Comparison of ENCODE assay signal across 8 cellular contexts in genomic region chr6:2990179-2990931, GRCh38. TPM values are rescaled to one million over a fixed set of nuclear protein-coding genes. Genes with fewer than 3 reads are reported as not detected.
A peak's percentile ranks its signal among the peaks of the same experiment; 100 is the strongest.
DNase-seq lines count a peak whose midpoint lies in the region; ATAC-seq and TF ChIP-seq lines count a peak whose summit lies in the region.

No MANE protein-coding gene starts in this region.

- peak overlapping the region; percentile 90 for H3K4me2 ChIP-seq in SK-N-SH

- no peaks in the 10 kb centered on the region for H3K9me2 ChIP-seq in SK-N-SH

- no peaks in the 10 kb centered on the region for H3K9me3 ChIP-seq in SK-N-SH
- no peaks in the 10 kb centered on the region for H3K9me3 ChIP-seq in ectodermal cell (ENCODE audit: control insufficient read depth, low read length)
- H3K9me3 ChIP-seq in muscle layer of colon (ENCODE audit: low read length) = no peaks in the 10 kb centered on the region
- H3K9me3 ChIP-seq in aorta (ENCODE audit: control insufficient read depth, low read length) = no peaks in the 10 kb centered on the region

- peak overlapping the region; percentile 98 for H3K9ac ChIP-seq in SK-N-SH
- H3K9ac ChIP-seq in muscle layer of colon (ENCODE audit: low read length) = peak overlapping the region; percentile 62

- 22% methylated on average over 19 of the region's 19 CpGs for WGBS in SK-N-SH (ENCODE audit: low lambda C conversion rate)
- 85 to 87% methylated on average over 19 of the region's 19 CpGs for WGBS in ectodermal cell, 2 experiments
- 1% methylated on average over 19 of the region's 19 CpGs for WGBS in aorta, 2 donors

- H3K79me2 ChIP-seq in SK-N-SH (ENCODE audit: insufficient read depth) = peaks cover 5% of the 10 kb centered on the region; the same call in 1 of the 2 replicates

- ATAC-seq in GM18867 (IDR thresholded peaks at IDR 0.05; ENCODE audit: unreplicated experiment) (peak; percentile 1), aorta (ENCODE audit: low FRiP score) (no peak), GM19035 (IDR thresholded peaks at IDR 0.05; ENCODE audit: unreplicated experiment) (no peak), HG03521 (IDR thresholded peaks at IDR 0.05; ENCODE audit: unreplicated experiment) (no peak)

- peaks cover 29% of the 10 kb centered on the region for H3F3A ChIP-seq in SK-N-SH (replicated peaks; ENCODE audit: insufficient read depth)

- H3K27me3 ChIP-seq in SK-N-SH (ENCODE audit: insufficient read depth) (no peaks in the 10 kb centered on the region), ectodermal cell (ENCODE audit: control insufficient read depth, insufficient read depth, low read length, poor library complexity, severe bottlenecking) (no peaks in the 10 kb centered on the region), muscle layer of colon (ENCODE audit: control insufficient read depth in 1 of 2, insufficient read depth in 2 of 2, low read length in 2 of 2) (no peaks in the 10 kb centered on the region), aorta (ENCODE audit: control insufficient read depth in 1 of 2, insufficient read depth in 2 of 2, low read length in 1 of 2) (no peaks in the 10 kb centered on the region)

- no peak for TF ChIP-seq RAD21 in SK-N-SH (IDR thresholded peaks at IDR 0.05; ENCODE audit: low read length)

- H3K36me3 ChIP-seq in SK-N-SH (replicated peaks in 1 of 2; ENCODE audit: control insufficient read depth in 1 of 2, insufficient read depth in 2 of 2, low read length in 1 of 2) = no peaks in the 10 kb centered on the region
- no peaks in the 10 kb centered on the region for H3K36me3 ChIP-seq in ectodermal cell (ENCODE audit: control insufficient read depth, insufficient read depth, low read length)
- H3K36me3 ChIP-seq in muscle layer of colon (ENCODE audit: insufficient read depth, low read length) = no peaks in the 10 kb centered on the region
- no peaks in the 10 kb centered on the region for H3K36me3 ChIP-seq in aorta (ENCODE audit: control insufficient read depth in 1 of 2, insufficient read depth in 2 of 2, low read length in 1 of 2)

- CTCF ChIA-PET in SK-N-SH (lab: Yijun Ruan, JAX) = interaction anchor here (0.9 to 5.1 kb wide), 19 partner anchors 11 to 222 kb away, joined by 3 to 88 read pairs (median 5); partner anchors contain the start of gene SERPINB6

- no peak for TF ChIP-seq EP300 in SK-N-SH (IDR thresholded peaks at IDR 0.05; ENCODE audit: borderline replicate concordance in 1 of 2, low read depth in 1 of 2, low read length in 1 of 2)

- TF ChIP-seq CTCF in SK-N-SH (IDR thresholded peaks at IDR 0.05) = no peak

- in situ Hi-C loops in ACHN (cut with HindIII; ENCODE audit: low pct_ligation_motif_present, low pct_unique_long_range_greater_than_20kb, low sequenced_read_pairs) = no loop called here

- DNase-seq in ACHN = peak; percentile 29
- no peak for DNase-seq in SK-N-SH
- no peak for DNase-seq in aorta

- peak overlapping the region; percentile 66 to 81 for H3K4me3 ChIP-seq in SK-N-SH (ENCODE audit: low read depth in 2 of 2, low read length in 1 of 2)
- peak overlapping the region; percentile 56 for H3K4me3 ChIP-seq in ectodermal cell (ENCODE audit: insufficient read depth, low read depth, low read length)
- H3K4me3 ChIP-seq in muscle layer of colon (ENCODE audit: low read depth in 1 of 2, low read length in 2 of 2) = peak overlapping the region; percentile 35 to 94
- peak overlapping the region; percentile 93 to 94 for H3K4me3 ChIP-seq in aorta (ENCODE audit: low read length in 2 of 2)

- H2AFZ ChIP-seq in SK-N-SH (ENCODE audit: low read depth) = peak overlapping the region; percentile 90

- POLR2A ChIA-PET in SK-N-SH (lab: Yijun Ruan, JAX) = interaction anchor here (0.7 to 4.5 kb wide), 11 partner anchors 9 to 1145 kb away, joined by 3 to 38 read pairs (median 14); partner anchors contain the start of genes ECI2, NQO2, RIPK1 and SERPINB6

- H3K27ac ChIP-seq in SK-N-SH (ENCODE audit: low read depth in 2 of 2, low read length in 1 of 2) = peak overlapping the region; percentile 98 to 99
- H3K27ac ChIP-seq in ectodermal cell (ENCODE audit: insufficient read depth, low read depth, low read length, poor library complexity, severe bottlenecking) = peak overlapping the region; percentile 100
- H3K27ac ChIP-seq in muscle layer of colon (ENCODE audit: low read depth, low read length) = peak overlapping the region; percentile 81
- H3K27ac ChIP-seq in aorta (ENCODE audit: low read depth in 1 of 2, low read length in 2 of 2) = peak overlapping the region; percentile 62 to 99

- intact Hi-C loops in aorta (cut with DNase I) = no loop called here

- H4K20me1 ChIP-seq in SK-N-SH (ENCODE audit: insufficient read depth) = no peaks in the 10 kb centered on the region

- H3K4me1 ChIP-seq in SK-N-SH (ENCODE audit: control insufficient read depth in 1 of 2, insufficient read depth in 2 of 2, low read depth in 1 of 2, low read length in 1 of 2) (peaks cover 18 to 19% of the 10 kb centered on the region in 2 experiments), ectodermal cell (ENCODE audit: control insufficient read depth, insufficient read depth, low read length) (peaks cover 12% of the 10 kb centered on the region), muscle layer of colon (ENCODE audit: insufficient read depth, low read length) (peaks cover 21% of the 10 kb centered on the region), aorta (ENCODE audit: control insufficient read depth in 1 of 2, insufficient read depth in 2 of 2, low read length in 2 of 2) (peaks cover 0 to 3% of the 10 kb centered on the region in 2 donors)

TF ChIP-seq in SK-N-SH, 30 proteins besides CTCF, POLR2A, EP300 and RAD21:
- TF ChIP-seq MAX (IDR thresholded peaks at IDR 0.05; ENCODE audit: low read depth) (0 out of 2 replicates have a peak, but pooled peaks have one; percentile 19), GATA2 (CRISPR knock-in tag; IDR thresholded peaks at IDR 0.05) (no peak), PBX3 (IDR thresholded peaks at IDR 0.05) (no peak)

RNA-seq across cellular contexts. Expression of gene NQO2, which starts 9.3 kb away (rescaled TPM):
- 19.2 and 22.5 TPM in 2 replicates for polyA plus RNA-seq in SK-N-SH (2012; rRNA removed)
- polyA plus RNA-seq in SK-N-SH (2012; cell fraction: cytosol; rRNA removed) = 18.9 and 20.4 TPM in 2 replicates
- 14.6 and 18.6 TPM in 2 replicates for polyA plus RNA-seq in SK-N-SH (2012; cell fraction: nucleus; rRNA removed)
- 56.2 TPM for polyA plus RNA-seq in ectodermal cell (2013, experiment 1 of 4)
- polyA plus RNA-seq in ectodermal cell (2013, experiment 2 of 4) = 49.6 TPM
- polyA plus RNA-seq in ectodermal cell (2013, experiment 3 of 4) = 43.8 TPM
- 42.5 TPM for polyA plus RNA-seq in ectodermal cell (2013, experiment 4 of 4)
- total RNA-seq in aorta = 10 to 100 TPM; 23.2 to 40.3 TPM
- polyA plus RNA-seq in aorta = 10 to 100 TPM; 58.6 to 58.9 TPM

RNA-seq across cellular contexts. Expression of gene SERPINB6, which starts 19.0 kb away (rescaled TPM):
- polyA plus RNA-seq in SK-N-SH (2012; rRNA removed) = 102 and 111 TPM in 2 replicates
- polyA plus RNA-seq in SK-N-SH (2012; cell fraction: cytosol; rRNA removed) = 109 TPM in 2 replicates
- 123 and 128 TPM in 2 replicates for polyA plus RNA-seq in SK-N-SH (2012; cell fraction: nucleus; rRNA removed)
- polyA plus RNA-seq in ectodermal cell (2013, experiment 1 of 4) = 15.6 TPM
- polyA plus RNA-seq in ectodermal cell (2013, experiment 2 of 4) = 14.4 TPM
- polyA plus RNA-seq in ectodermal cell (2013, experiment 3 of 4) = 10.6 TPM
- polyA plus RNA-seq in ectodermal cell (2013, experiment 4 of 4) = 12.5 TPM
- total RNA-seq in aorta = 100 to 1,000 TPM; 111 to 132 TPM
- 100 to 1,000 TPM; 174 to 243 TPM for polyA plus RNA-seq in aorta
